In genomic region chrX:109732319-109732779, GRCh38 we compare ENCODE assay signal across 8 cellular contexts. TPM values are rescaled to one million over a fixed set of nuclear protein-coding genes. Genes with fewer than 3 reads are reported as not detected.
DNase-seq lines count a peak whose midpoint lies in the region; ATAC-seq and TF ChIP-seq lines count a peak whose summit lies in the region.

No MANE protein-coding gene starts in this region.

- no peaks in the 10 kb centered on the region for H3K27me3 Mint-ChIP-seq in activated CD8-positive, alpha-beta memory T cell treated with anti-CD3 and anti-CD28 coated beads, Interleukin-2, amount 10 ng/mL, durations not matched to agents 7 days and 5 days
- H3K27me3 Mint-ChIP-seq in activated naive CD8-positive, alpha-beta T cell treated with anti-CD3 and anti-CD28 coated beads, Interleukin-2, amount 50 U/mL, for 24 hours, result no peaks in the 10 kb centered on the region

- no peaks in the 10 kb centered on the region for H3K9me3 Mint-ChIP-seq in activated CD8-positive, alpha-beta memory T cell treated with anti-CD3 and anti-CD28 coated beads, Interleukin-2, amount 10 ng/mL, durations not matched to agents 7 days and 5 days (ENCODE audit: low read depth)
- no peaks in the 10 kb centered on the region for H3K9me3 Mint-ChIP-seq in activated naive CD8-positive, alpha-beta T cell treated with anti-CD3 and anti-CD28 coated beads, Interleukin-2, amount 50 U/mL, for 24 hours

- peak overlapping the region; percentile 99 for H3K9ac ChIP-seq in OCI-LY1 (ENCODE audit: low read length)

- no peaks in the 10 kb centered on the region for H3K9me3 ChIP-seq in OCI-LY1 (ENCODE audit: low read length)

- peaks cover 31% of the 10 kb centered on the region for H3K4me1 ChIP-seq in OCI-LY1 (ENCODE audit: insufficient read depth, low read length, severe bottlenecking)

- no peaks in the 10 kb centered on the region for H3K9me2 ChIP-seq in OCI-LY1 (ENCODE audit: low read depth, low read length)

- peak overlapping the region; percentile 72 for H3K27ac ChIP-seq in OCI-LY1 (ENCODE audit: low read depth, low read length, poor library complexity, severe bottlenecking)

- DNase-seq in activated CD8-positive, alpha-beta memory T cell treated with anti-CD3 and anti-CD28 coated beads, Interleukin-2, amount 10 ng/mL, durations not matched to agents 7 days and 5 days, result no peak
- DNase-seq in activated CD8-positive, alpha-beta memory T cell treated with anti-CD3 and anti-CD28 coated beads, Interleukin-2, amount 50 U/mL, for 48 hours, result no peak
- DNase-seq in activated naive CD8-positive, alpha-beta T cell treated with anti-CD3 and anti-CD28 coated beads, Interleukin-2, amount 50 U/mL, for 24 hours, result peak; percentile 20
- peak; percentile 26 for DNase-seq in hepatic stellate cell (ENCODE audit: low spot score)
- DNase-seq in skeletal muscle cell (ENCODE audit: low read depth), result peak; percentile 19
- no peak for DNase-seq in NCI-H1048 (lab: John Stamatoyannopoulos, UW)

- no peaks in the 10 kb centered on the region for H3K27me3 ChIP-seq in OCI-LY1 (ENCODE audit: insufficient read depth, low read length)

- H2AFZ ChIP-seq in OCI-LY1 (ENCODE audit: low read length), result no peak overlapping the region

- H3K4me3 Mint-ChIP-seq in activated CD8-positive, alpha-beta memory T cell treated with anti-CD3 and anti-CD28 coated beads, Interleukin-2, amount 10 ng/mL, durations not matched to agents 7 days and 5 days, result peak overlapping the region; percentile 99
- peak overlapping the region; percentile 99 for H3K4me3 Mint-ChIP-seq in activated naive CD8-positive, alpha-beta T cell treated with anti-CD3 and anti-CD28 coated beads, Interleukin-2, amount 50 U/mL, for 24 hours

- CTCF ChIA-PET in activated CD8-positive, alpha-beta memory T cell treated with anti-CD3 and anti-CD28 coated beads, Interleukin-2, amount 10 ng/mL, durations not matched to agents 7 days and 5 days (lab: Charles Lee), result interaction anchor here (1.1 to 1.5 kb wide), 2 partner anchors 19 to 124 kb away, joined by 4 to 5 read pairs; no protein-coding TSS in a partner anchor

- no peak for TF ChIP-seq CTCF in OCI-LY1 (IDR thresholded peaks at IDR 0.05; ENCODE audit: low read length)

- peak overlapping the region; percentile 88 for H3K4me2 ChIP-seq in OCI-LY1 (ENCODE audit: low read length)

- H3K36me3 Mint-ChIP-seq in activated CD8-positive, alpha-beta memory T cell treated with anti-CD3 and anti-CD28 coated beads, Interleukin-2, amount 10 ng/mL, durations not matched to agents 7 days and 5 days, result peaks cover 13% of the 10 kb centered on the region
- peaks cover 32% of the 10 kb centered on the region for H3K36me3 Mint-ChIP-seq in activated naive CD8-positive, alpha-beta T cell treated with anti-CD3 and anti-CD28 coated beads, Interleukin-2, amount 50 U/mL, for 24 hours (ENCODE audit: low read depth)

- H3K27ac Mint-ChIP-seq in activated CD8-positive, alpha-beta memory T cell treated with anti-CD3 and anti-CD28 coated beads, Interleukin-2, amount 10 ng/mL, durations not matched to agents 7 days and 5 days, result peak overlapping the region; percentile 99
- H3K27ac Mint-ChIP-seq in activated naive CD8-positive, alpha-beta T cell treated with anti-CD3 and anti-CD28 coated beads, Interleukin-2, amount 50 U/mL, for 24 hours, result peak overlapping the region; percentile 100

- peaks cover 30% of the 10 kb centered on the region for H3K4me1 Mint-ChIP-seq in activated CD8-positive, alpha-beta memory T cell treated with anti-CD3 and anti-CD28 coated beads, Interleukin-2, amount 10 ng/mL, durations not matched to agents 7 days and 5 days
- H3K4me1 Mint-ChIP-seq in activated naive CD8-positive, alpha-beta T cell treated with anti-CD3 and anti-CD28 coated beads, Interleukin-2, amount 50 U/mL, for 24 hours, result peaks cover 50% of the 10 kb centered on the region

- ATAC-seq in activated CD8-positive, alpha-beta memory T cell treated with anti-CD3 and anti-CD28 coated beads, Interleukin-2, amount 10 ng/mL, durations not matched to agents 7 days and 5 days, result peak; percentile 50
- peak; percentile 32 for ATAC-seq in HG02884 (IDR thresholded peaks at IDR 0.05; ENCODE audit: unreplicated experiment)
- peak; percentile 78 for ATAC-seq in activated naive CD8-positive, alpha-beta T cell treated with anti-CD3 and anti-CD28 coated beads, Interleukin-2, amount 50 U/mL, for 24 hours

- no peaks in the 10 kb centered on the region for H3F3A ChIP-seq in OCI-LY1 (ENCODE audit: insufficient read depth, low read length)

- no peaks in the 10 kb centered on the region for H4K20me1 ChIP-seq in OCI-LY1 (ENCODE audit: insufficient read depth, low read length)

- peaks cover 14% of the 10 kb centered on the region for H3K36me3 ChIP-seq in OCI-LY1 (ENCODE audit: insufficient read depth, low read length)

- H3K79me2 ChIP-seq in OCI-LY1 (ENCODE audit: insufficient read depth, low read length), result peaks cover 53% of the 10 kb centered on the region

- H3K4me3 ChIP-seq in OCI-LY1 (ENCODE audit: low read depth, low read length, poor library complexity, severe bottlenecking) (peak overlapping the region; percentile 99), skeletal muscle cell (ENCODE audit: low read depth, low read length) (peak overlapping the region; percentile 80)

RNA-seq across cellular contexts. Expression of gene ACSL4, which starts 0.7 kb away (rescaled TPM):
- 10 to 100 TPM; 68.3 to 95.1 TPM for total RNA-seq in activated CD8-positive, alpha-beta memory T cell treated with anti-CD3 and anti-CD28 coated beads, Interleukin-2, amount 10 ng/mL, durations not matched to agents 7 days and 5 days

Comparison
In these comparisons a context has a peak if more than half of its experiments do, and no peak if none do; other contexts are left out.
1. DNase-seq: peak in activated naive CD8-positive, alpha-beta T cell treated with anti-CD3 and anti-CD28 coated beads, Interleukin-2, amount 50 U/mL, for 24 hours (single experiment), hepatic stellate cell (single experiment) and skeletal muscle cell (single experiment); none in activated CD8-positive, alpha-beta memory T cell treated with anti-CD3 and anti-CD28 coated beads, Interleukin-2, amount 10 ng/mL, durations not matched to agents 7 days and 5 days (single experiment), activated CD8-positive, alpha-beta memory T cell treated with anti-CD3 and anti-CD28 coated beads, Interleukin-2, amount 50 U/mL, for 48 hours (single experiment) and NCI-H1048 (single experiment).
2. Peak in every context shown above with its lines, with median percentiles within 50 percentile points of each other: ATAC-seq.